ENCODE assay signal across 13 cellular contexts in the genomic region with DNA sequence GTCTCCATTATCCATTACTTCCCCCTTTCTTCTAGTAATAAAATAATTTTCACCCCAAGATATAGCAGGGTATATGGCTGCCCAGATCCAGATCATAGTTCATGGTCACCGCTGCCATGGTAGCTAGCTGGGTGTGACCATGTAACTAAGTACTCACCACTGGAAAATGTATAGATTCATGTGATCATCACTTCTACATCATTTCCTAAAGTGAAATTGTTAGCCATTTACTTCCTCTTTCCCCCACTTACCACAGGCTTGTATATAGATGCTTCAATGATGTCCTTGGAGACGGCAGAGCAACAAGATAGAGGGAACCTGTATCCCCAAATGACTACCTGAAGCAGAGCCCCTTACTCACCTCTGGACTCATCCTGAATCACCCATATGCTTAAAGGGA. TPM values are rescaled to one million over a fixed set of nuclear protein-coding genes. Genes with fewer than 3 reads are reported as not detected.
DNase-seq lines count a peak whose midpoint lies in the region; ATAC-seq and TF ChIP-seq lines count a peak whose summit lies in the region.
"Had no signal": no experiment of that assay in that cellular context is flagged by ENCODE, and none has a peak within 500 bp of the region (broad histone marks: within the 10 kb centered on the region; RNA-seq: fewer than 3 reads in every experiment).

No MANE protein-coding gene starts in this region.

- H3K9me2 ChIP-seq in hepatocyte (replicated peaks; ENCODE audit: insufficient read depth), result no peaks in the 10 kb centered on the region

- no peaks in the 10 kb centered on the region for H3K79me2 ChIP-seq in hepatocyte

- peaks cover 10% of the 10 kb centered on the region for H3K4me1 Mint-ChIP-seq in central memory CD8-positive, alpha-beta T cell
- H3K4me1 Mint-ChIP-seq in Caco-2 (ENCODE audit: low read depth, unreplicated experiment), result no peaks in the 10 kb centered on the region
- H3K4me1 Mint-ChIP-seq in naive thymus-derived CD8-positive, alpha-beta T cell, result peaks cover 2 to 34% (median 7%) of the 10 kb centered on the region in 4 donors

- H3K4me3 ChIP-seq in upper lobe of right lung (no peak overlapping the region), hepatocyte (no peak overlapping the region), Caco-2 (ENCODE audit: low read depth, low read length) (no peak overlapping the region)
- H3K4me3 ChIP-seq: Peyer's patch, testis had no signal

- H3K36me3 Mint-ChIP-seq in central memory CD8-positive, alpha-beta T cell (ENCODE audit: insufficient read depth), result no peaks in the 10 kb centered on the region
- H3K36me3 Mint-ChIP-seq in Caco-2 (ENCODE audit: insufficient read depth, unreplicated experiment), result no peaks in the 10 kb centered on the region
- H3K36me3 Mint-ChIP-seq in naive thymus-derived CD8-positive, alpha-beta T cell, result no peaks in the 10 kb centered on the region

- 95% methylated on average over 2 of the region's 2 CpGs for WGBS in hepatocyte (ENCODE audit: low lambda C conversion rate, missing lambda C conversion rate)

- H3K27me3 ChIP-seq in upper lobe of right lung (no peaks in the 10 kb centered on the region), hepatocyte (no peaks in the 10 kb centered on the region), Caco-2 (replicated peaks; ENCODE audit: control insufficient read depth, insufficient read depth, low read length) (no peaks in the 10 kb centered on the region)
- H3K27me3 ChIP-seq: Peyer's patch, testis had no signal

- DNase-seq in Right ventricle myocardium superior (no peak), cardiac septum (ENCODE audit: low spot score) (no peak), OCI-M1 (lab: John Stamatoyannopoulos, UW) (peak; percentile 78), upper lobe of right lung (no peak), hepatocyte (ENCODE audit: low spot score) (no peak), Caco-2 (no peak)
- DNase-seq in central memory CD8-positive, alpha-beta T cell (ENCODE audit: low spot score in 2 of 2), result no peak
- no peak for DNase-seq in naive thymus-derived CD8-positive, alpha-beta T cell
- DNase-seq: activated CD4-positive, alpha-beta T cell treated with anti-CD3 and anti-CD28 coated beads, Interleukin-2, amount 50 U/mL, for 1 hour; NCI-H187 treated with DMSO at 0.1 percent for 48 hours; Peyer's patch; stimulated activated CD4-positive, alpha-beta T cell treated with anti-CD3 and anti-CD28 coated beads, Interleukin-2, amount 100 ng/mL, for 24 hours; testis had no signal

- H3K27me3 Mint-ChIP-seq in central memory CD8-positive, alpha-beta T cell, result no peaks in the 10 kb centered on the region
- H3K27me3 Mint-ChIP-seq in Caco-2 (ENCODE audit: insufficient read depth, unreplicated experiment), result no peaks in the 10 kb centered on the region
- peaks cover 0 to 3% (median 0%) of the 10 kb centered on the region in 5 donors for H3K27me3 Mint-ChIP-seq in naive thymus-derived CD8-positive, alpha-beta T cell

- no peak overlapping the region for H3K4me3 Mint-ChIP-seq in central memory CD8-positive, alpha-beta T cell
- no peak overlapping the region for H3K4me3 Mint-ChIP-seq in Caco-2 (ENCODE audit: unreplicated experiment)
- H3K4me3 Mint-ChIP-seq in naive thymus-derived CD8-positive, alpha-beta T cell, result no peak overlapping the region

- H3K9me3 Mint-ChIP-seq in central memory CD8-positive, alpha-beta T cell, result peaks cover 5% of the 10 kb centered on the region
- H3K9me3 Mint-ChIP-seq in Caco-2 (ENCODE audit: unreplicated experiment), result no peaks in the 10 kb centered on the region
- H3K9me3 Mint-ChIP-seq in naive thymus-derived CD8-positive, alpha-beta T cell, result no peaks in the 10 kb centered on the region

- H3K4me2 ChIP-seq in hepatocyte, result no peak overlapping the region

- no peaks in the 10 kb centered on the region for H3K36me3 ChIP-seq in upper lobe of right lung
- H3K36me3 ChIP-seq in hepatocyte (replicated peaks; ENCODE audit: insufficient read depth, low read depth), result no peaks in the 10 kb centered on the region
- H3K36me3 ChIP-seq in Caco-2 (ENCODE audit: control insufficient read depth, insufficient read depth, low read length), result no peaks in the 10 kb centered on the region
- H3K36me3 ChIP-seq: Peyer's patch had no signal

- H2AFZ ChIP-seq in hepatocyte, result no peak overlapping the region

- intact Hi-C loops in Right ventricle myocardium superior (cut with DNase I) (no loop called here), cardiac septum (cut with DNase I) (no loop called here), upper lobe of right lung (cut with DNase I) (no loop called here), Caco-2 (cut with micrococcal nuclease; ENCODE audit: unreplicated experiment) (no loop called here)

- H3K9me3 ChIP-seq in upper lobe of right lung, result no peaks in the 10 kb centered on the region
- no peaks in the 10 kb centered on the region for H3K9me3 ChIP-seq in hepatocyte (ENCODE audit: low read depth)
- no peaks in the 10 kb centered on the region for H3K9me3 ChIP-seq in Caco-2
- H3K9me3 ChIP-seq: Peyer's patch, testis had no signal

- CTCF ChIA-PET in Caco-2 (lab: Charles Lee), result no interaction called here

- BruUV-seq in Caco-2 (replicated peaks; lab: Mats Ljungman, UMichigan), result no TSS peak

- no peak overlapping the region for H3K27ac Mint-ChIP-seq in central memory CD8-positive, alpha-beta T cell (ENCODE audit: low read depth)
- no peak overlapping the region for H3K27ac Mint-ChIP-seq in Caco-2 (ENCODE audit: unreplicated experiment)
- H3K27ac Mint-ChIP-seq in naive thymus-derived CD8-positive, alpha-beta T cell, result peak overlapping the region in 2 of 10 donors; percentile 21 to 46

- H3K4me1 ChIP-seq in upper lobe of right lung, result peaks cover 8% of the 10 kb centered on the region
- H3K4me1 ChIP-seq in hepatocyte (ENCODE audit: insufficient read depth), result no peaks in the 10 kb centered on the region
- no peaks in the 10 kb centered on the region for H3K4me1 ChIP-seq in Caco-2
- H3K4me1 ChIP-seq: Peyer's patch, testis had no signal

- H3K27ac ChIP-seq in upper lobe of right lung, result peak overlapping the region; percentile 72
- no peak overlapping the region for H3K27ac ChIP-seq in hepatocyte
- H3K27ac ChIP-seq: Peyer's patch, testis had no signal

- ATAC-seq in Right ventricle myocardium superior (ENCODE audit: poor library complexity), result peak; percentile 25
- ATAC-seq in central memory CD8-positive, alpha-beta T cell (replicated peaks; ENCODE audit: extremely low read depth, poor library complexity, severe bottlenecking), result peak; percentile 36
- ATAC-seq in upper lobe of right lung, result peak; percentile 82
- no peak for ATAC-seq in naive thymus-derived CD8-positive, alpha-beta T cell

- POLR2A ChIA-PET in Caco-2 (lab: Charles Lee), result no interaction called here
- POLR2A ChIA-PET in naive thymus-derived CD8-positive, alpha-beta T cell (lab: Charles Lee), result no interaction called here

- TF ChIP-seq CTCF in upper lobe of right lung (IDR thresholded peaks at IDR 0.05) (no peak), hepatocyte (IDR thresholded peaks at IDR 0.05; ENCODE audit: poor library complexity) (no peak), Caco-2 (IDR thresholded peaks at IDR 0.05; ENCODE audit: insufficient read depth in 1 of 2, low read depth in 1 of 2, low read length in 1 of 2, severe bottlenecking in 1 of 2, unreplicated experiment in 1 of 2) (no peak)

- H4K20me1 ChIP-seq in hepatocyte (ENCODE audit: insufficient read depth, poor library complexity, severe bottlenecking), result no peaks in the 10 kb centered on the region

RNA-seq across cellular contexts. Expression of a gene that starts 22.7 kb away (rescaled TPM):
- total RNA-seq in Right ventricle myocardium superior (16.0 TPM), cardiac septum (15.9 TPM), upper lobe of right lung (21.0 TPM), hepatocyte (13.5 and 19.9 TPM in 2 replicates), Caco-2 (2022) (9.9 and 11.2 TPM in 2 replicates)
- polyA plus RNA-seq in hepatocyte, result 4.2 and 6.9 TPM in 2 replicates
- total RNA-seq in naive thymus-derived CD8-positive, alpha-beta T cell, result 10 to 100 TPM; 18.5 to 22.8 TPM
- 1 to 10 TPM; 1.8 to 6.2 (median 5.0) TPM for polyA plus RNA-seq in naive thymus-derived CD8-positive, alpha-beta T cell

Comparison
In these comparisons a context has a peak if more than half of its experiments do, and no peak if none do; other contexts are left out.
1. ATAC-seq: peak in Right ventricle myocardium superior (single experiment), central memory CD8-positive, alpha-beta T cell (single experiment) and upper lobe of right lung (single experiment); none in naive thymus-derived CD8-positive, alpha-beta T cell (0 of 2).